ENCODE assay signal across 1 cellular context in the genomic region with DNA sequence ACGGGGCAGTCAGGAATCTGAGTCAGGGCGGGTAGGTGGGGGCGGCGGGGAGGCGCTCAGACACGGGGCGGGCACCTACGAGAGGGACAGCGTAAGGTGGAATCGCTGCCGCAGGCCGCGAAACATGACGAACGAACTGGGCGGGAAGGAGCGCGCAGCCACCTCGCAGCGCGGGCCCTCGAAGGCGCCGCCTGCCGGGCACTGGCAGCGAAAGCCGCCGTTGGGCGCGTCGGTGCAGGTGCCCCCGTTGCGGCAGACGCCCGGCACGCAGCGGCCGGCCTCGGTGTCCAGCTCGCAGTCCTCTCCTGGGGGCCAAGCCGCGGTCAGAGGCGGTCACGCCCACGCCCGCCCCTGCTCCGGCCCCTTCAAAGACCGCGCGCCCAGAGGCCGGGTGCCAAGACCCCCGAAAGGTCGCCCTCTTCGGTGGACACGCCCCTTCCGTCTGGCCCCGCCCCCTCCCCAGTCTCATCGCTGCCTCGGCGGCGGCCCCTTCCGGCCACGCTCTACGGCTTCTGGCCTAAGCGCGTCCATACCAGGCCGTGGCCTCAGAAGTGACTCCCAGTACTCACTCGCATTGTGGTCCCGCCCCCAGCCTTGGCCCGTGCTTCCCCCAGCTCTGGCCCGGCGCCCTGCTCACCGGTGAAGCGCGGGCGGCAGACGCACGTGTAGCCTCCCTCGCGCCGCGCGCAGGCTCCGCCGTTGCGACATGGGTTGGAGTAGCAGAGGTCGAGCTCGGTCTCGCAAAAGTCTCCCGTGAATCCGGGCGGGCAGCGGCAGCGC.
TF ChIP-seq lines count a peak whose summit lies in the region.

No MANE protein-coding gene starts in this region.

TF ChIP-seq in HepG2, 621 proteins besides CTCF, POLR2A, EP300 and RAD21 (continued from another document and continues in another):
- TF ChIP-seq, protein P1, sequence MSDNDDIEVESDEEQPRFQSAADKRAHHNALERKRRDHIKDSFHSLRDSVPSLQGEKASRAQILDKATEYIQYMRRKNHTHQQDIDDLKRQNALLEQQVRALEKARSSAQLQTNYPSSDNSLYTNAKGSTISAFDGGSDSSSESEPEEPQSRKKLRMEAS (IDR thresholded peaks at IDR 0.05): peak; percentile 78
- peak; percentile 39; the same call in 1 of the 2 replicates for TF ChIP-seq SAP130 (CRISPR knock-in tag; IDR thresholded peaks at IDR 0.05; ENCODE audit: low read depth)
- no peak for TF ChIP-seq HNRNPL (IDR thresholded peaks at IDR 0.05; ENCODE audit: low read depth, low read length)
- no peak for TF ChIP-seq ETV6 (CRISPR knock-in tag; conservative IDR thresholded peaks at IDR 0.05)
- TF ChIP-seq, protein P2, sequence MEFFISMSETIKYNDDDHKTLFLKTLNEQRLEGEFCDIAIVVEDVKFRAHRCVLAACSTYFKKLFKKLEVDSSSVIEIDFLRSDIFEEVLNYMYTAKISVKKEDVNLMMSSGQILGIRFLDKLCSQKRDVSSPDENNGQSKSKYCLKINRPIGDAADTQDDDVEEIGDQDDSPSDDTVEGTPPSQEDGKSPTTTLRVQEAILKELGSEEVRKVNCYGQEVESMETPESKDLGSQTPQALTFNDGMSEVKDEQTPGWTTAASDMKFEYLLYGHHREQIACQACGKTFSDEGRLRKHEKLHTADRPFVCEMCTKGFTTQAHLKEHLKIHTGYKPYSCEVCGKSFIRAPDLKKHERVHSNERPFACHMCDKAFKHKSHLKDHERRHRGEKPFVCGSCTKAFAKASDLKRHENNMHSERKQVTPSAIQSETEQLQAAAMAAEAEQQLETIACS (CRISPR knock-in tag; IDR thresholded peaks at IDR 0.05): peak; percentile 35; the same call in 1 of the 2 replicates
- no peak for TF ChIP-seq ZNF615 (CRISPR knock-in tag; IDR thresholded peaks at IDR 0.05; ENCODE audit: borderline replicate concordance)
- TF ChIP-seq DNMT3B (CRISPR knock-in tag; conservative IDR thresholded peaks at IDR 0.05): no peak
- TF ChIP-seq, protein P3, sequence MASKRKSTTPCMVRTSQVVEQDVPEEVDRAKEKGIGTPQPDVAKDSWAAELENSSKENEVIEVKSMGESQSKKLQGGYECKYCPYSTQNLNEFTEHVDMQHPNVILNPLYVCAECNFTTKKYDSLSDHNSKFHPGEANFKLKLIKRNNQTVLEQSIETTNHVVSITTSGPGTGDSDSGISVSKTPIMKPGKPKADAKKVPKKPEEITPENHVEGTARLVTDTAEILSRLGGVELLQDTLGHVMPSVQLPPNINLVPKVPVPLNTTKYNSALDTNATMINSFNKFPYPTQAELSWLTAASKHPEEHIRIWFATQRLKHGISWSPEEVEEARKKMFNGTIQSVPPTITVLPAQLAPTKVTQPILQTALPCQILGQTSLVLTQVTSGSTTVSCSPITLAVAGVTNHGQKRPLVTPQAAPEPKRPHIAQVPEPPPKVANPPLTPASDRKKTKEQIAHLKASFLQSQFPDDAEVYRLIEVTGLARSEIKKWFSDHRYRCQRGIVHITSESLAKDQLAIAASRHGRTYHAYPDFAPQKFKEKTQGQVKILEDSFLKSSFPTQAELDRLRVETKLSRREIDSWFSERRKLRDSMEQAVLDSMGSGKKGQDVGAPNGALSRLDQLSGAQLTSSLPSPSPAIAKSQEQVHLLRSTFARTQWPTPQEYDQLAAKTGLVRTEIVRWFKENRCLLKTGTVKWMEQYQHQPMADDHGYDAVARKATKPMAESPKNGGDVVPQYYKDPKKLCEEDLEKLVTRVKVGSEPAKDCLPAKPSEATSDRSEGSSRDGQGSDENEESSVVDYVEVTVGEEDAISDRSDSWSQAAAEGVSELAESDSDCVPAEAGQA (IDR thresholded peaks at IDR 0.05; ENCODE audit: low read depth): 0 out of 2 replicates have a peak, but pooled peaks have one; percentile 8
- TF ChIP-seq, protein P3 (CRISPR knock-in tag; IDR thresholded peaks at IDR 0.05; ENCODE audit: borderline replicate concordance): no peak
- TF ChIP-seq, protein P4, sequence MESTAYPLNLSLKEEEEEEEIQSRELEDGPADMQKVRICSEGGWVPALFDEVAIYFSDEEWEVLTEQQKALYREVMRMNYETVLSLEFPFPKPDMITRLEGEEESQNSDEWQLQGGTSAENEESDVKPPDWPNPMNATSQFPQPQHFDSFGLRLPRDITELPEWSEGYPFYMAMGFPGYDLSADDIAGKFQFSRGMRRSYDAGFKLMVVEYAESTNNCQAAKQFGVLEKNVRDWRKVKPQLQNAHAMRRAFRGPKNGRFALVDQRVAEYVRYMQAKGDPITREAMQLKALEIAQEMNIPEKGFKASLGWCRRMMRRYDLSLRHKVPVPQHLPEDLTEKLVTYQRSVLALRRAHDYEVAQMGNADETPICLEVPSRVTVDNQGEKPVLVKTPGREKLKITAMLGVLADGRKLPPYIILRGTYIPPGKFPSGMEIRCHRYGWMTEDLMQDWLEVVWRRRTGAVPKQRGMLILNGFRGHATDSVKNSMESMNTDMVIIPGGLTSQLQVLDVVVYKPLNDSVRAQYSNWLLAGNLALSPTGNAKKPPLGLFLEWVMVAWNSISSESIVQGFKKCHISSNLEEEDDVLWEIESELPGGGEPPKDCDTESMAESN (CRISPR knock-in tag; conservative IDR thresholded peaks at IDR 0.05): 0 out of 2 replicates have a peak, but pooled peaks have one; percentile 36
- TF ChIP-seq NR1H2 (CRISPR knock-in tag; IDR thresholded peaks at IDR 0.05; ENCODE audit: borderline replicate concordance, low read depth): no peak
- no peak for TF ChIP-seq ZNF326 (CRISPR knock-in tag; IDR thresholded peaks at IDR 0.05; ENCODE audit: borderline replicate concordance)
- TF ChIP-seq, protein P5, sequence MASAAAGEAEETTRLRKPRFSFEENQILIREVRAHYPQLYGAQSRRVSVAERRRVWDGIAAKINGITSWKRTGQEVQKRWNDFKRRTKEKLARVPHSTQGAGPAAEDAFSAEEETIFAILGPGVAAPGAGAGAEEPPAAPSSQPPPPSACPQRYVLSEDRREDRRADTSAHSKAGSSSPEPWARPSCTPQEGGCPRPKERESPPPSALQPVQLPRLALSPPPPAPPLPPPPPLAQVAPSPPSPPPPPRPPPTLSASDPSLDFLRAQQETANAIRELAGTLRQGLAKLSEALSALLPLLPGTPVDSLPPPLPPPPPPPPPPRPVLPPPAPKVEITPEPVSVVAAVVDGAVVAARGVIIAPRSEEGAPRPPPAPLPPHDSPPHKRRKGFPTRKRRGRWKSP (CRISPR knock-in tag; IDR thresholded peaks at IDR 0.05): peak; percentile 49; the same call in 1 of the 2 replicates
- TF ChIP-seq, protein P6, sequence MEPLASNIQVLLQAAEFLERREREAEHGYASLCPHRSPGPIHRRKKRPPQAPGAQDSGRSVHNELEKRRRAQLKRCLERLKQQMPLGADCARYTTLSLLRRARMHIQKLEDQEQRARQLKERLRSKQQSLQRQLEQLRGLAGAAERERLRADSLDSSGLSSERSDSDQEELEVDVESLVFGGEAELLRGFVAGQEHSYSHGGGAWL (CRISPR knock-in tag; IDR thresholded peaks at IDR 0.05): peak; percentile 30; the same call in 1 of the 2 replicates
- TF ChIP-seq RBM22 (optimal IDR thresholded peaks at IDR 0.05; ENCODE audit: low read length): no peak
- 0 out of 2 replicates have a peak, but pooled peaks have one; percentile 25 for TF ChIP-seq HOXA9 (CRISPR knock-in tag; IDR thresholded peaks at IDR 0.05; ENCODE audit: borderline replicate concordance)
- no peak for TF ChIP-seq PITX1 (CRISPR knock-in tag; IDR thresholded peaks at IDR 0.05)
- no peak for TF ChIP-seq ZNF780A (CRISPR knock-in tag; IDR thresholded peaks at IDR 0.05)
- no peak for TF ChIP-seq BRCA1 (CRISPR knock-in tag; IDR thresholded peaks at IDR 0.05)
- TF ChIP-seq, protein P7, sequence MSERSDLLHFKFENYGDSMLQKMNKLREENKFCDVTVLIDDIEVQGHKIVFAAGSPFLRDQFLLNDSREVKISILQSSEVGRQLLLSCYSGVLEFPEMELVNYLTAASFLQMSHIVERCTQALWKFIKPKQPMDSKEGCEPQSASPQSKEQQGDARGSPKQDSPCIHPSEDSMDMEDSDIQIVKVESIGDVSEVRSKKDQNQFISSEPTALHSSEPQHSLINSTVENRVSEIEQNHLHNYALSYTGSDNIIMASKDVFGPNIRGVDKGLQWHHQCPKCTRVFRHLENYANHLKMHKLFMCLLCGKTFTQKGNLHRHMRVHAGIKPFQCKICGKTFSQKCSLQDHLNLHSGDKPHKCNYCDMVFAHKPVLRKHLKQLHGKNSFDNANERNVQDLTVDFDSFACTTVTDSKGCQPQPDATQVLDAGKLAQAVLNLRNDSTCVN (CRISPR knock-in tag; IDR thresholded peaks at IDR 0.05; ENCODE audit: borderline replicate concordance): no peak
- TF ChIP-seq SIN3B (IDR thresholded peaks at IDR 0.05; ENCODE audit: low read length): no peak
- TF ChIP-seq AGO1 (IDR thresholded peaks at IDR 0.05; ENCODE audit: low read depth, low read length, poor library complexity, severe bottlenecking): no peak
- no peak for TF ChIP-seq POLR2AphosphoS2 (IDR thresholded peaks at IDR 0.05; ENCODE audit: low read depth, low read length)
- TF ChIP-seq DMAP1 (CRISPR knock-in tag; IDR thresholded peaks at IDR 0.05): no peak
- peak; percentile 13; the same call in 1 of the 2 replicates for TF ChIP-seq SALL1 (CRISPR knock-in tag; IDR thresholded peaks at IDR 0.05)
- TF ChIP-seq HCFC1 (IDR thresholded peaks at IDR 0.05; ENCODE audit: low read depth, low read length): no peak
- TF ChIP-seq, protein P8, sequence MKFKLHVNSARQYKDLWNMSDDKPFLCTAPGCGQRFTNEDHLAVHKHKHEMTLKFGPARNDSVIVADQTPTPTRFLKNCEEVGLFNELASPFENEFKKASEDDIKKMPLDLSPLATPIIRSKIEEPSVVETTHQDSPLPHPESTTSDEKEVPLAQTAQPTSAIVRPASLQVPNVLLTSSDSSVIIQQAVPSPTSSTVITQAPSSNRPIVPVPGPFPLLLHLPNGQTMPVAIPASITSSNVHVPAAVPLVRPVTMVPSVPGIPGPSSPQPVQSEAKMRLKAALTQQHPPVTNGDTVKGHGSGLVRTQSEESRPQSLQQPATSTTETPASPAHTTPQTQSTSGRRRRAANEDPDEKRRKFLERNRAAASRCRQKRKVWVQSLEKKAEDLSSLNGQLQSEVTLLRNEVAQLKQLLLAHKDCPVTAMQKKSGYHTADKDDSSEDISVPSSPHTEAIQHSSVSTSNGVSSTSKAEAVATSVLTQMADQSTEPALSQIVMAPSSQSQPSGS (CRISPR knock-in tag; IDR thresholded peaks at IDR 0.05): no peak
- TF ChIP-seq, protein P9, sequence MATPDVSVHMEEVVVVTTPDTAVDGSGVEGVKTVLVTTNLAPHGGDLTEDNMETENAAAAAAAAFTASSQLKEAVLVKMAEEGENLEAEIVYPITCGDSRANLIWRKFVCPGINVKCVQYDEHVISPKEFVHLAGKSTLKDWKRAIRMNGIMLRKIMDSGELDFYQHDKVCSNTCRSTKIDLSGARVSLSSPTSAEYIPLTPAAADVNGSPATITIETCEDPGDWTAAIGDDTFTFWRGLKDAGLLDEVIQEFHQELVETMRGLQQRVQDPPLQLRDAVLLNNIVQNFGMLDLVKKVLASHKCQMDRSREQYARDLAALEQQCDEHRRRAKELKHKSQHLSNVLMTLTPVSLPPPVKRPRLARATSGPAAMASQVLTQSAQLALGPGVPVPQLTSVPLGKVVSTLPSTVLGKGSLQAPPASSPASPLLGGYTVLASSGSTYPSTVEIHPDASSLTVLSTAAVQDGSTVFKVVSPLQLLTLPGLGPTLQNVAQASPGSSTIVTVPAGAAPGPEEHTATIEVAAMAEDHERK (CRISPR knock-in tag; IDR thresholded peaks at IDR 0.05; ENCODE audit: low read depth): no peak
- TF ChIP-seq KLF12 (CRISPR knock-in tag; IDR thresholded peaks at IDR 0.05; ENCODE audit: borderline replicate concordance): no peak
- no peak for TF ChIP-seq ZNF296 (CRISPR knock-in tag; conservative IDR thresholded peaks at IDR 0.05)
- TF ChIP-seq, protein P10, sequence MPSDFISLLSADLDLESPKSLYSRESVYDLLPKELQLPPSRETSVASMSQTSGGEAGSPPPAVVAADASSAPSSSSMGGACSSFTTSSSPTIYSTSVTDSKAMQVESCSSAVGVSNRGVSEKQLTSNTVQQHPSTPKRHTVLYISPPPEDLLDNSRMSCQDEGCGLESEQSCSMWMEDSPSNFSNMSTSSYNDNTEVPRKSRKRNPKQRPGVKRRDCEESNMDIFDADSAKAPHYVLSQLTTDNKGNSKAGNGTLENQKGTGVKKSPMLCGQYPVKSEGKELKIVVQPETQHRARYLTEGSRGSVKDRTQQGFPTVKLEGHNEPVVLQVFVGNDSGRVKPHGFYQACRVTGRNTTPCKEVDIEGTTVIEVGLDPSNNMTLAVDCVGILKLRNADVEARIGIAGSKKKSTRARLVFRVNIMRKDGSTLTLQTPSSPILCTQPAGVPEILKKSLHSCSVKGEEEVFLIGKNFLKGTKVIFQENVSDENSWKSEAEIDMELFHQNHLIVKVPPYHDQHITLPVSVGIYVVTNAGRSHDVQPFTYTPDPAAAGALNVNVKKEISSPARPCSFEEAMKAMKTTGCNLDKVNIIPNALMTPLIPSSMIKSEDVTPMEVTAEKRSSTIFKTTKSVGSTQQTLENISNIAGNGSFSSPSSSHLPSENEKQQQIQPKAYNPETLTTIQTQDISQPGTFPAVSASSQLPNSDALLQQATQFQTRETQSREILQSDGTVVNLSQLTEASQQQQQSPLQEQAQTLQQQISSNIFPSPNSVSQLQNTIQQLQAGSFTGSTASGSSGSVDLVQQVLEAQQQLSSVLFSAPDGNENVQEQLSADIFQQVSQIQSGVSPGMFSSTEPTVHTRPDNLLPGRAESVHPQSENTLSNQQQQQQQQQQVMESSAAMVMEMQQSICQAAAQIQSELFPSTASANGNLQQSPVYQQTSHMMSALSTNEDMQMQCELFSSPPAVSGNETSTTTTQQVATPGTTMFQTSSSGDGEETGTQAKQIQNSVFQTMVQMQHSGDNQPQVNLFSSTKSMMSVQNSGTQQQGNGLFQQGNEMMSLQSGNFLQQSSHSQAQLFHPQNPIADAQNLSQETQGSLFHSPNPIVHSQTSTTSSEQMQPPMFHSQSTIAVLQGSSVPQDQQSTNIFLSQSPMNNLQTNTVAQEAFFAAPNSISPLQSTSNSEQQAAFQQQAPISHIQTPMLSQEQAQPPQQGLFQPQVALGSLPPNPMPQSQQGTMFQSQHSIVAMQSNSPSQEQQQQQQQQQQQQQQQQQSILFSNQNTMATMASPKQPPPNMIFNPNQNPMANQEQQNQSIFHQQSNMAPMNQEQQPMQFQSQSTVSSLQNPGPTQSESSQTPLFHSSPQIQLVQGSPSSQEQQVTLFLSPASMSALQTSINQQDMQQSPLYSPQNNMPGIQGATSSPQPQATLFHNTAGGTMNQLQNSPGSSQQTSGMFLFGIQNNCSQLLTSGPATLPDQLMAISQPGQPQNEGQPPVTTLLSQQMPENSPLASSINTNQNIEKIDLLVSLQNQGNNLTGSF (CRISPR knock-in tag; IDR thresholded peaks at IDR 0.05): no peak
- 0 out of 2 replicates have a peak, but pooled peaks have one; percentile 49 for TF ChIP-seq TBX2 (CRISPR knock-in tag; IDR thresholded peaks at IDR 0.05; ENCODE audit: borderline replicate concordance)
- TF ChIP-seq ZNF234 (CRISPR knock-in tag; conservative IDR thresholded peaks at IDR 0.05): 0 out of 2 replicates have a peak, but pooled peaks have one; percentile 33
